ENCODE assay signal across 8 cellular contexts in the genomic region with DNA sequence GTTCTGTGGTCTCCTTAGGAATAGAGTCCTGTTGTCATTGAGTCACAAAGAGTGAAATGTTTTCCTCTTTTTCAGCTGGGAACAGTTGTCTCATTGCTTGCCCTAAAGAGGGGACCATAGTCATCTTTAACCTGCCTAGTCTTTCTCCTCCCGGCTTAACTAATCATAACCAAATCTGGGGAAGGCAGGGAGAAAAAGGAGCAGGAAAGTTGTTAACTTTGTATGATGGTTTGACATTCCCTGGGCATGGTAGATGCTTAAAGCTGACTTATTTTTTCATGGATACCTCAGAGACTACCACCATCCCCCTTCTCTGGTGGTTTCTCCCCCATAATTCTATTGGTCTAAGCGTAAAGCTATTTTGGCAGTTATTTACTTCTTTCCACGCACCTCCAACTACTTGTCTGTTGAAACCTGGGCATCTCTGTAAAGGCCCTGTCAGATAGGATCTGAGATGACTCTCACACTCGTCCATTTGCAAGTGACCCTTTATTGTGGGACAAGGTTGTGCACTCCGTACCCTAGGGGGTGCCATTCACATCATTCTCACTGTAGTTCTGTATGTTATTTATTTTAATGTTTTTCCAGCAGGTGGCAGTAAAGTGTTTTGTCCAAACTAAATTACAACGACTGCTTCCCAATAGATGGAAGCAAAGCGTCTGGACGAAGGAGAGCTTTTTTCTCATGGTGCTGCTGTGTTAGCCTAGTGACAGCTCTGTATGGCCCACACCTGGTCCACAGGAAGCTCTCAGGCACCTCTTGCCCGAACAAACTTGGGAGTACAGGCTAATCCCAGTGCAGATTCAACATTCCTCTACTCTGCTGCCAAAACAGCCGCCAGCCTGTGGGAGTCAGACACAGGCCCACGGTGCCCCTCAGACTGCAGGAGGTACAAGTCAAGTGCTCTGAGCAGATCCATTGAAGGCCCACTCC. TPM values are rescaled to one million over a fixed set of nuclear protein-coding genes. Genes with fewer than 3 reads are reported as not detected.
DNase-seq lines count a peak whose midpoint lies in the region; ATAC-seq and TF ChIP-seq lines count a peak whose summit lies in the region.

No MANE protein-coding gene starts in this region.

- H3K9me3 Mint-ChIP-seq in MCF 10A (ENCODE audit: unreplicated experiment) (no peaks in the 10 kb centered on the region), immature natural killer cell (no peaks in the 10 kb centered on the region)

- POLR2A ChIA-PET in MCF 10A (lab: Yijun Ruan, JAX): interaction anchor here (0.6 to 3.1 kb wide), 13 partner anchors 21 to 958 kb away, joined by 3 to 11 read pairs (median 3); partner anchors contain the start of genes BRD8 and CDC23

- intact Hi-C loops in MCF 10A (cut with micrococcal nuclease): loop anchor here (1.0 to 10.0 kb wide), 4 partner anchors 32 to 411 kb away; no protein-coding TSS in a partner anchor

- no TSS peak for BruUV-seq in MCF 10A (replicated peaks; lab: Mats Ljungman, UMichigan)

- H3K27ac Mint-ChIP-seq in MCF 10A (ENCODE audit: low read depth, unreplicated experiment) (peak overlapping the region; percentile 4), immature natural killer cell (peak overlapping the region in 4 of 6 donors; percentile 8 to 95 (median 72))

- H3K27me3 Mint-ChIP-seq in MCF 10A (ENCODE audit: insufficient read depth, unreplicated experiment) (no peaks in the 10 kb centered on the region), immature natural killer cell (ENCODE audit: low read depth in 3 of 3) (peaks cover 6 to 22% (median 9%) of the 10 kb centered on the region in 3 donors)

- ATAC-seq in HG03060 (IDR thresholded peaks at IDR 0.05; ENCODE audit: low read depth, unreplicated experiment) (peak; percentile 36), HG02588 (IDR thresholded peaks at IDR 0.05; ENCODE audit: unreplicated experiment) (no peak)

- H3K4me1 Mint-ChIP-seq in MCF 10A (ENCODE audit: insufficient read depth, unreplicated experiment) (peaks cover 26% of the 10 kb centered on the region), immature natural killer cell (peaks cover 29 to 38% of the 10 kb centered on the region in 2 donors)

- no peak overlapping the region for H3K4me3 Mint-ChIP-seq in MCF 10A (ENCODE audit: unreplicated experiment)
- peak overlapping the region in 3 of 5 donors; percentile 22 to 71 (median 59) for H3K4me3 Mint-ChIP-seq in immature natural killer cell

- H3K36me3 Mint-ChIP-seq in MCF 10A (ENCODE audit: insufficient read depth, unreplicated experiment) (peaks cover 20% of the 10 kb centered on the region), immature natural killer cell (no peaks in the 10 kb centered on the region)

- CTCF ChIA-PET in MCF 10A (lab: Yijun Ruan, JAX): interaction anchor here (0.6 to 12.0 kb wide), 79 partner anchors 9 to 1823 kb away, joined by 3 to 213 read pairs (median 5); partner anchors contain the start of genes BRD8, CDC23, KIF20A and NME5

- peak; percentile 82 for TF ChIP-seq CTCF in GM12873 (IDR thresholded peaks at IDR 0.05; ENCODE audit: insufficient read depth, low read depth, low read length, missing control alignments)
- TF ChIP-seq CTCF in MCF 10A (IDR thresholded peaks at IDR 0.05; ENCODE audit: unreplicated experiment): peak; percentile 93

- DNase-seq in NCI-H2171 (lab: John Stamatoyannopoulos, UW): peak; percentile 22
- DNase-seq in UCSD-AML1 (lab: John Stamatoyannopoulos, UW; ENCODE audit: unreplicated experiment): peak; percentile 46
- peak; percentile 96 for DNase-seq in MCF 10A (ENCODE audit: unreplicated experiment)
- DNase-seq in immature natural killer cell: peak; percentile 73 to 78 (median 77)
- DNase-seq in stimulated activated CD4-positive, alpha-beta T cell treated with anti-CD3 and anti-CD28 coated beads, Interleukin-12 subunit alpha, Interleukin-12 subunit beta, amount 100 ng/mL, for 4 hours: peak; percentile 28

RNA-seq across cellular contexts. Expression of gene FAM13B, which starts 3.0 kb away (rescaled TPM):
- total RNA-seq in MCF 10A (2022): 29.1 and 33.7 TPM in 2 replicates
- polyA plus RNA-seq in immature natural killer cell: 10 to 100 TPM in 2 of 3 donors, 1 to 10 TPM in 1; 8.8 to 38.1 (median 24.0) TPM

RNA-seq across cellular contexts. Expression of gene WNT8A, which starts 48.0 kb away (rescaled TPM):
- total RNA-seq in MCF 10A (2022): not detected in 2 replicates
- not detected for polyA plus RNA-seq in immature natural killer cell

Comparison
In these comparisons a context has a peak if more than half of its experiments do, and no peak if none do; other contexts are left out.
1. DNase-seq: peak in every context shown above with its lines; median percentile 96 in MCF 10A; 77 in immature natural killer cell; 46 in UCSD-AML1; 28 in stimulated activated CD4-positive, alpha-beta T cell treated with anti-CD3 and anti-CD28 coated beads, Interleukin-12 subunit alpha, Interleukin-12 subunit beta, amount 100 ng/mL, for 4 hours; 22 in NCI-H2171.